In the genomic region with DNA sequence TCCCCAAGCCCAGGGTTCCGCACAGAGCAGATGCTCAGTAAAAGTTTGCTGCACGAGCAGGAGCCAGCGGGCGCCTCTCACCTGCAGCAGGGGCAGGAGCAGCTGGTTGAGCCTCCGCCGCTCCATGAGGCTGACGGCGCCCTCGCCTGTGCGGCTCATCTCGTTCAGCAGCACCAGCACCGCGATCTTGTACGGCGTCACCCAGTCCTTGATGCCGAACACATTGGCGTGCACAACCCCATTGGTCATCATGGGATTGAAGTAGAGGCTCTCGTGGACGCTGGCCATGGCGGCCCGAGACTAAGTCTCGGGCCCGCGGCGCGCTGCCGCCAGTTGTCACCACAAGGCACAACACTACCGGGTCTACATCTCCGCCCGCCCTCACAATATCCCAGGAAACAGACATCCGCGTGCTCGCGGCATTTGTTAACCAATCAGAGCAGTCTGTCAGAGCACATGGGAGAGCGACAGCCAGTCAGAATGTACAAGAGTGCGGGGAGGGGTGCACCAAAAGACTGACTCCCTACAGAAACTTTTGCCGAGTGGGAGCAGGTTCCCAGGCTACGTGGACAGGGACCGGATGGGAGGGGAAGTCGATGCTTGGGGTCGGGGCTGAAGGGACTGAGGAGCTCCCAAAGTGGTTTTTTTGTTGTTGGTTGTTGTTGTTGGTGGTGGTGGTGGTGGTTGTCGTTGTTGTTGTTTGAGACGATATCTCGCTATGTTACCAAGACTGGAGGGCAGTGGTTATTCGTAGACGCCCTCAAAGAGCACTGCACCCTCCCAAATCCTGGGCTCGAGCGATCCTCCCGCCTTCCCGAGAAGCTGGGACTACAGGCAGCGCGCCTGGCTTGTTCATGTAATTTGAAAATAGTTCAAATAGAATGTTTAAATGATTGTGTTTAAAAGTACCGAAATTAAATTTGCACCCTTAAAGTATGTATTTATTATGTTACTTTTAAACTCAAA, we compare ENCODE assay signal across 1 cellular context.
TF ChIP-seq lines count a peak whose summit lies in the region.

A gene with protein sequence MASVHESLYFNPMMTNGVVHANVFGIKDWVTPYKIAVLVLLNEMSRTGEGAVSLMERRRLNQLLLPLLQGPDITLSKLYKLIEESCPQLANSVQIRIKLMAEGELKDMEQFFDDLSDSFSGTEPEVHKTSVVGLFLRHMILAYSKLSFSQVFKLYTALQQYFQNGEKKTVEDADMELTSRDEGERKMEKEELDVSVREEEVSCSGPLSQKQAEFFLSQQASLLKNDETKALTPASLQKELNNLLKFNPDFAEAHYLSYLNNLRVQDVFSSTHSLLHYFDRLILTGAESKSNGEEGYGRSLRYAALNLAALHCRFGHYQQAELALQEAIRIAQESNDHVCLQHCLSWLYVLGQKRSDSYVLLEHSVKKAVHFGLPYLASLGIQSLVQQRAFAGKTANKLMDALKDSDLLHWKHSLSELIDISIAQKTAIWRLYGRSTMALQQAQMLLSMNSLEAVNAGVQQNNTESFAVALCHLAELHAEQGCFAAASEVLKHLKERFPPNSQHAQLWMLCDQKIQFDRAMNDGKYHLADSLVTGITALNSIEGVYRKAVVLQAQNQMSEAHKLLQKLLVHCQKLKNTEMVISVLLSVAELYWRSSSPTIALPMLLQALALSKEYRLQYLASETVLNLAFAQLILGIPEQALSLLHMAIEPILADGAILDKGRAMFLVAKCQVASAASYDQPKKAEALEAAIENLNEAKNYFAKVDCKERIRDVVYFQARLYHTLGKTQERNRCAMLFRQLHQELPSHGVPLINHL (minus strand): TSS at position 359 of the 966 bp plus-strand sequence. CDS start 71 bp downstream, at position 288.

TF ChIP-seq in HepG2, 621 proteins besides CTCF, POLR2A, EP300 and RAD21 (continued from another document):
- TF ChIP-seq, protein P1, sequence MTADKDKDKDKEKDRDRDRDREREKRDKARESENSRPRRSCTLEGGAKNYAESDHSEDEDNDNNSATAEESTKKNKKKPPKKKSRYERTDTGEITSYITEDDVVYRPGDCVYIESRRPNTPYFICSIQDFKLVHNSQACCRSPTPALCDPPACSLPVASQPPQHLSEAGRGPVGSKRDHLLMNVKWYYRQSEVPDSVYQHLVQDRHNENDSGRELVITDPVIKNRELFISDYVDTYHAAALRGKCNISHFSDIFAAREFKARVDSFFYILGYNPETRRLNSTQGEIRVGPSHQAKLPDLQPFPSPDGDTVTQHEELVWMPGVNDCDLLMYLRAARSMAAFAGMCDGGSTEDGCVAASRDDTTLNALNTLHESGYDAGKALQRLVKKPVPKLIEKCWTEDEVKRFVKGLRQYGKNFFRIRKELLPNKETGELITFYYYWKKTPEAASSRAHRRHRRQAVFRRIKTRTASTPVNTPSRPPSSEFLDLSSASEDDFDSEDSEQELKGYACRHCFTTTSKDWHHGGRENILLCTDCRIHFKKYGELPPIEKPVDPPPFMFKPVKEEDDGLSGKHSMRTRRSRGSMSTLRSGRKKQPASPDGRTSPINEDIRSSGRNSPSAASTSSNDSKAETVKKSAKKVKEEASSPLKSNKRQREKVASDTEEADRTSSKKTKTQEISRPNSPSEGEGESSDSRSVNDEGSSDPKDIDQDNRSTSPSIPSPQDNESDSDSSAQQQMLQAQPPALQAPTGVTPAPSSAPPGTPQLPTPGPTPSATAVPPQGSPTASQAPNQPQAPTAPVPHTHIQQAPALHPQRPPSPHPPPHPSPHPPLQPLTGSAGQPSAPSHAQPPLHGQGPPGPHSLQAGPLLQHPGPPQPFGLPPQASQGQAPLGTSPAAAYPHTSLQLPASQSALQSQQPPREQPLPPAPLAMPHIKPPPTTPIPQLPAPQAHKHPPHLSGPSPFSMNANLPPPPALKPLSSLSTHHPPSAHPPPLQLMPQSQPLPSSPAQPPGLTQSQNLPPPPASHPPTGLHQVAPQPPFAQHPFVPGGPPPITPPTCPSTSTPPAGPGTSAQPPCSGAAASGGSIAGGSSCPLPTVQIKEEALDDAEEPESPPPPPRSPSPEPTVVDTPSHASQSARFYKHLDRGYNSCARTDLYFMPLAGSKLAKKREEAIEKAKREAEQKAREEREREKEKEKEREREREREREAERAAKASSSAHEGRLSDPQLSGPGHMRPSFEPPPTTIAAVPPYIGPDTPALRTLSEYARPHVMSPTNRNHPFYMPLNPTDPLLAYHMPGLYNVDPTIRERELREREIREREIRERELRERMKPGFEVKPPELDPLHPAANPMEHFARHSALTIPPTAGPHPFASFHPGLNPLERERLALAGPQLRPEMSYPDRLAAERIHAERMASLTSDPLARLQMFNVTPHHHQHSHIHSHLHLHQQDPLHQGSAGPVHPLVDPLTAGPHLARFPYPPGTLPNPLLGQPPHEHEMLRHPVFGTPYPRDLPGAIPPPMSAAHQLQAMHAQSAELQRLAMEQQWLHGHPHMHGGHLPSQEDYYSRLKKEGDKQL (CRISPR knock-in tag; IDR thresholded peaks at IDR 0.05; ENCODE audit: low read depth) = no peak
- TF ChIP-seq CAMTA2 (CRISPR knock-in tag; IDR thresholded peaks at IDR 0.05; ENCODE audit: borderline replicate concordance) (0 out of 2 replicates have a peak, but pooled peaks have one; percentile 30), ZNF335 (CRISPR knock-in tag; IDR thresholded peaks at IDR 0.05) (peak; percentile 78), POLR2AphosphoS5 (IDR thresholded peaks at IDR 0.05; ENCODE audit: low read depth, low read length) (peak; percentile 86), CCDC6 (CRISPR knock-in tag; IDR thresholded peaks at IDR 0.05) (peak; percentile 57; the same call in 1 of the 2 replicates), NFE2 (CRISPR knock-in tag; IDR thresholded peaks at IDR 0.05) (no peak), RBFOX2 (IDR thresholded peaks at IDR 0.05; ENCODE audit: low read depth, low read length) (peak; percentile 86), ZNF83 (CRISPR knock-in tag; IDR thresholded peaks at IDR 0.05; ENCODE audit: borderline replicate concordance) (no peak), HNF4G (IDR thresholded peaks at IDR 0.05; ENCODE audit: borderline replicate concordance, low read depth, low read length) (no peak), HNF4G (CRISPR knock-in tag; IDR thresholded peaks at IDR 0.05; ENCODE audit: borderline replicate concordance, low read depth) (no peak), NFE2L2 (IDR thresholded peaks at IDR 0.05; ENCODE audit: low read length) (no peak), FLYWCH1 (CRISPR knock-in tag; IDR thresholded peaks at IDR 0.05) (no peak), HMG20B (CRISPR knock-in tag; conservative IDR thresholded peaks at IDR 0.05) (peak; percentile 79), ZNF20 (CRISPR knock-in tag; IDR thresholded peaks at IDR 0.05) (no peak)
- TF ChIP-seq, protein P2, sequence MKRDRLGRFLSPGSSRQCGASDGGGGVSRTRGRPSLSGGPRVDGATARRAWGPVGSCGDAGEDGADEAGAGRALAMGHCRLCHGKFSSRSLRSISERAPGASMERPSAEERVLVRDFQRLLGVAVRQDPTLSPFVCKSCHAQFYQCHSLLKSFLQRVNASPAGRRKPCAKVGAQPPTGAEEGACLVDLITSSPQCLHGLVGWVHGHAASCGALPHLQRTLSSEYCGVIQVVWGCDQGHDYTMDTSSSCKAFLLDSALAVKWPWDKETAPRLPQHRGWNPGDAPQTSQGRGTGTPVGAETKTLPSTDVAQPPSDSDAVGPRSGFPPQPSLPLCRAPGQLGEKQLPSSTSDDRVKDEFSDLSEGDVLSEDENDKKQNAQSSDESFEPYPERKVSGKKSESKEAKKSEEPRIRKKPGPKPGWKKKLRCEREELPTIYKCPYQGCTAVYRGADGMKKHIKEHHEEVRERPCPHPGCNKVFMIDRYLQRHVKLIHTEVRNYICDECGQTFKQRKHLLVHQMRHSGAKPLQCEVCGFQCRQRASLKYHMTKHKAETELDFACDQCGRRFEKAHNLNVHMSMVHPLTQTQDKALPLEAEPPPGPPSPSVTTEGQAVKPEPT (CRISPR knock-in tag; IDR thresholded peaks at IDR 0.05; ENCODE audit: low read depth) = 0 out of 2 replicates have a peak, but pooled peaks have one; percentile 63
- TF ChIP-seq, protein P3, sequence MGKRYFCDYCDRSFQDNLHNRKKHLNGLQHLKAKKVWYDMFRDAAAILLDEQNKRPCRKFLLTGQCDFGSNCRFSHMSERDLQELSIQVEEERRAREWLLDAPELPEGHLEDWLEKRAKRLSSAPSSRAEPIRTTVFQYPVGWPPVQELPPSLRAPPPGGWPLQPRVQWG (CRISPR knock-in tag; IDR thresholded peaks at IDR 0.05; ENCODE audit: borderline replicate concordance, low read depth) = no peak
- TF ChIP-seq, protein P4, sequence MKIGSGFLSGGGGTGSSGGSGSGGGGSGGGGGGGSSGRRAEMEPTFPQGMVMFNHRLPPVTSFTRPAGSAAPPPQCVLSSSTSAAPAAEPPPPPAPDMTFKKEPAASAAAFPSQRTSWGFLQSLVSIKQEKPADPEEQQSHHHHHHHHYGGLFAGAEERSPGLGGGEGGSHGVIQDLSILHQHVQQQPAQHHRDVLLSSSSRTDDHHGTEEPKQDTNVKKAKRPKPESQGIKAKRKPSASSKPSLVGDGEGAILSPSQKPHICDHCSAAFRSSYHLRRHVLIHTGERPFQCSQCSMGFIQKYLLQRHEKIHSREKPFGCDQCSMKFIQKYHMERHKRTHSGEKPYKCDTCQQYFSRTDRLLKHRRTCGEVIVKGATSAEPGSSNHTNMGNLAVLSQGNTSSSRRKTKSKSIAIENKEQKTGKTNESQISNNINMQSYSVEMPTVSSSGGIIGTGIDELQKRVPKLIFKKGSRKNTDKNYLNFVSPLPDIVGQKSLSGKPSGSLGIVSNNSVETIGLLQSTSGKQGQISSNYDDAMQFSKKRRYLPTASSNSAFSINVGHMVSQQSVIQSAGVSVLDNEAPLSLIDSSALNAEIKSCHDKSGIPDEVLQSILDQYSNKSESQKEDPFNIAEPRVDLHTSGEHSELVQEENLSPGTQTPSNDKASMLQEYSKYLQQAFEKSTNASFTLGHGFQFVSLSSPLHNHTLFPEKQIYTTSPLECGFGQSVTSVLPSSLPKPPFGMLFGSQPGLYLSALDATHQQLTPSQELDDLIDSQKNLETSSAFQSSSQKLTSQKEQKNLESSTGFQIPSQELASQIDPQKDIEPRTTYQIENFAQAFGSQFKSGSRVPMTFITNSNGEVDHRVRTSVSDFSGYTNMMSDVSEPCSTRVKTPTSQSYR (CRISPR knock-in tag; IDR thresholded peaks at IDR 0.05; ENCODE audit: borderline replicate concordance) = no peak
- TF ChIP-seq, protein P5, sequence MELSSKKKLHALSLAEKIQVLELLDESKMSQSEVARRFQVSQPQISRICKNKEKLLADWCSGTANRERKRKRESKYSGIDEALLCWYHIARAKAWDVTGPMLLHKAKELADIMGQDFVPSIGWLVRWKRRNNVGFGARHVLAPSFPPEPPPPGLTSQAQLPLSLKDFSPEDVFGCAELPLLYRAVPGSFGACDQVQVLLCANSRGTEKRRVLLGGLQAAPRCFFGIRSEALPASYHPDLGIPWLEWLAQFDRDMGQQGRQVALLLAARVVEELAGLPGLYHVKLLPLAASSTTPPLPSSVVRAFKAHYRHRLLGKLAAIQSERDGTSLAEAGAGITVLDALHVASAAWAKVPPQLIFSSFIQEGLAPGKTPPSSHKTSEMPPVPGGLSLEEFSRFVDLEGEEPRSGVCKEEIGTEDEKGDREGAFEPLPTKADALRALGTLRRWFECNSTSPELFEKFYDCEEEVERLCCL (CRISPR knock-in tag; IDR thresholded peaks at IDR 0.05; ENCODE audit: borderline replicate concordance) = 0 out of 2 replicates have a peak, but pooled peaks have one; percentile 39
- TF ChIP-seq, protein P6, sequence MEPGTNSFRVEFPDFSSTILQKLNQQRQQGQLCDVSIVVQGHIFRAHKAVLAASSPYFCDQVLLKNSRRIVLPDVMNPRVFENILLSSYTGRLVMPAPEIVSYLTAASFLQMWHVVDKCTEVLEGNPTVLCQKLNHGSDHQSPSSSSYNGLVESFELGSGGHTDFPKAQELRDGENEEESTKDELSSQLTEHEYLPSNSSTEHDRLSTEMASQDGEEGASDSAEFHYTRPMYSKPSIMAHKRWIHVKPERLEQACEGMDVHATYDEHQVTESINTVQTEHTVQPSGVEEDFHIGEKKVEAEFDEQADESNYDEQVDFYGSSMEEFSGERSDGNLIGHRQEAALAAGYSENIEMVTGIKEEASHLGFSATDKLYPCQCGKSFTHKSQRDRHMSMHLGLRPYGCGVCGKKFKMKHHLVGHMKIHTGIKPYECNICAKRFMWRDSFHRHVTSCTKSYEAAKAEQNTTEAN (CRISPR knock-in tag; conservative IDR thresholded peaks at IDR 0.05) = 0 out of 2 replicates have a peak, but pooled peaks have one; percentile 42
